Comparison of ENCODE assay signal across 8 cellular contexts in the genomic region with DNA sequence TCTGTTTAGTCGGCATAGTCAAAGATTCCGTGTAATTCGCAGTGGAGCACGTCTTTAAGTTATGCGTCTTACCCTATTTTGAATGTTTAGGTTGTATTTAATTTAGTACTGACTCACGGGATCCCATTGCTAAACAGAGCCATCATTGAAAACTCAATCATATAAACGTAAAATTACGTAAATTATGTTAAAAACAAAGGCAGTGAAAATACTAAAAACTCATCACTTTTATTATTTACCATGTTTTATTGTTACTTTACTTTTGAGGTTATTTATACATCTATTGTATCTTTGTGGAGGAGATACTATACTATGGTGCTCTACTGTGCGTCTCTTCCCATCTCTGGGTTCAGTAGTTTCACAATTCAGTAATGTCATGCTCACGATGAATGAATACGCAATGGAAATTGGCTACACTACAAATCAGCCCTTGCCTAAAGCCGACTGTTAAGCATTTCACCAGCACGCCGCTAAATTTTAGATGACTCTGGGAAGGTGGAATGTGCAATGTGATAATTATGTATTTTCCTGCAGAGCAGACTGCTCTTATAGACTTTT. TPM values are rescaled to one million over a fixed set of nuclear protein-coding genes. Genes with fewer than 3 reads are reported as not detected.
A peak's percentile ranks its signal among the peaks of the same experiment; 100 is the strongest.
DNase-seq lines count a peak whose midpoint lies in the region; ATAC-seq and TF ChIP-seq lines count a peak whose summit lies in the region.

No MANE protein-coding gene starts in this region.

- peaks cover 22 to 58% (median 39%) of the 10 kb centered on the region in 11 experiments; a peak in 21 of 22 replicates for H3K27me3 ChIP-seq in BLaER1 treated with 17β-estradiol and CSF1 and Interleukin-3, amounts not matched to agents 10 nM and 100 nM
- H3K27me3 ChIP-seq in lower lobe of right lung (ENCODE audit: low read depth) (no peaks in the 10 kb centered on the region), thymus (ENCODE audit: control insufficient read depth, insufficient read depth) (no peaks in the 10 kb centered on the region)

- 7% methylated on average over 14 of the region's 14 CpGs for WGBS in thymus

- DNase-seq in HCEC 1CT (peak; percentile 65), RPMI7951 (ENCODE audit: low read depth) (peak; percentile 44), coronary artery (ENCODE audit: low spot score) (no peak), lower lobe of right lung (no peak)

- H4K20me1 ChIP-seq in BLaER1 treated with 17β-estradiol and CSF1 and Interleukin-3, amounts not matched to agents 10 nM and 100 nM = peaks cover 0 to 10% (median 0%) of the 10 kb centered on the region in 11 experiments; a peak in 4 of 22 replicates

- H3K9ac ChIP-seq in BLaER1 treated with 17β-estradiol and CSF1 and Interleukin-3, amounts not matched to agents 10 nM and 100 nM = peak overlapping the region; percentile 88 to 95 (median 93)

- peaks cover 0 to 21% (median 13%) of the 10 kb centered on the region in 10 experiments; a peak in 16 of 20 replicates for H3K4me1 ChIP-seq in BLaER1 treated with 17β-estradiol and CSF1 and Interleukin-3, amounts not matched to agents 10 nM and 100 nM
- H3K4me1 ChIP-seq in lower lobe of right lung = peaks cover 8% of the 10 kb centered on the region
- no peaks in the 10 kb centered on the region for H3K4me1 ChIP-seq in thymus (ENCODE audit: control insufficient read depth, insufficient read depth, low read length)

- ATAC-seq in lower lobe of right lung (peak; percentile 25 to 46), HG03565 (IDR thresholded peaks at IDR 0.05; ENCODE audit: unreplicated experiment) (no peak), GM18867 (IDR thresholded peaks at IDR 0.05; ENCODE audit: unreplicated experiment) (no peak)

- TF ChIP-seq CTCF in coronary artery (IDR thresholded peaks at IDR 0.05) = no peak
- no peak for TF ChIP-seq CTCF in lower lobe of right lung (IDR thresholded peaks at IDR 0.05)

- H3K36me3 ChIP-seq in BLaER1 treated with 17β-estradiol and CSF1 and Interleukin-3, amounts not matched to agents 10 nM and 100 nM = no peaks in the 10 kb centered on the region
- H3K36me3 ChIP-seq in lower lobe of right lung = no peaks in the 10 kb centered on the region
- H3K36me3 ChIP-seq in thymus (ENCODE audit: control insufficient read depth, insufficient read depth) = no peaks in the 10 kb centered on the region

- intact Hi-C loops in lower lobe of right lung (cut with DNase I) = no loop called here

- H3K9me3 ChIP-seq in BLaER1 treated with 17β-estradiol and CSF1 and Interleukin-3, amounts not matched to agents 10 nM and 100 nM (replicated peaks in 1 of 11) = peaks cover 0 to 11% (median 0%) of the 10 kb centered on the region in 11 experiments; a peak in 6 of 22 replicates
- H3K9me3 ChIP-seq in lower lobe of right lung (no peaks in the 10 kb centered on the region), thymus (ENCODE audit: control insufficient read depth) (no peaks in the 10 kb centered on the region)

- peak overlapping the region; percentile 88 to 97 (median 95) for H3K27ac ChIP-seq in BLaER1 treated with 17β-estradiol and CSF1 and Interleukin-3, amounts not matched to agents 10 nM and 100 nM
- H3K27ac ChIP-seq in coronary artery (peak overlapping the region; percentile 80 to 95), lower lobe of right lung (peak overlapping the region; percentile 98), thymus (ENCODE audit: low read depth) (peak overlapping the region; percentile 93)

- peak overlapping the region; percentile 57 to 83 (median 68) for H3K4me2 ChIP-seq in BLaER1 treated with 17β-estradiol and CSF1 and Interleukin-3, amounts not matched to agents 10 nM and 100 nM

- peak overlapping the region; percentile 58 to 75 (median 64) for H3K4me3 ChIP-seq in BLaER1 treated with 17β-estradiol and CSF1 and Interleukin-3, amounts not matched to agents 10 nM and 100 nM
- H3K4me3 ChIP-seq in coronary artery = peak overlapping the region; percentile 74
- peak overlapping the region; percentile 61 for H3K4me3 ChIP-seq in lower lobe of right lung
- peak overlapping the region; percentile 61 for H3K4me3 ChIP-seq in thymus (ENCODE audit: low read length)

RNA-seq across cellular contexts. Expression of a gene that starts 0.9 kb away (rescaled TPM):
- total RNA-seq in RPMI7951 (2014; rRNA removed; shearing (Covaris generic)) = 57.1 and 71.6 TPM in 2 replicates
- total RNA-seq in lower lobe of right lung = 79.7 TPM
- 107 TPM for polyA plus RNA-seq in thymus

RNA-seq across cellular contexts. Expression of a gene that starts 5.1 kb away (rescaled TPM):
- total RNA-seq in RPMI7951 (2014; rRNA removed; shearing (Covaris generic)) = 0.98 and 1.9 TPM in 2 replicates
- total RNA-seq in lower lobe of right lung = 37.5 TPM
- polyA plus RNA-seq in thymus = 10.7 TPM

RNA-seq across cellular contexts. Expression of a gene that starts 43.3 kb away (rescaled TPM):
- total RNA-seq in RPMI7951 (2014; rRNA removed; shearing (Covaris generic)) = 22.7 and 23.6 TPM in 2 replicates
- total RNA-seq in lower lobe of right lung = 6.9 TPM
- 26.3 TPM for polyA plus RNA-seq in thymus

RNA-seq across cellular contexts. Expression of a gene that starts 43.3 kb away (rescaled TPM):
- 2.3 TPM in 2 replicates for total RNA-seq in RPMI7951 (2014; rRNA removed; shearing (Covaris generic))
- total RNA-seq in lower lobe of right lung = 13.2 TPM
- 50.8 TPM for polyA plus RNA-seq in thymus

RNA-seq across cellular contexts. Expression of a gene that starts 43.7 kb away (rescaled TPM):
- 9.3 and 12.9 TPM in 2 replicates for total RNA-seq in RPMI7951 (2014; rRNA removed; shearing (Covaris generic))
- 17.3 TPM for total RNA-seq in lower lobe of right lung
- 13.5 TPM for polyA plus RNA-seq in thymus

Comparison
In these comparisons a context has a peak if more than half of its experiments do, and no peak if none do; other contexts are left out.
1. DNase-seq: peak in HCEC 1CT (single experiment) and RPMI7951 (single experiment); none in coronary artery (single experiment) and lower lobe of right lung (single experiment).
2. ATAC-seq: peak in lower lobe of right lung (2 of 2); none in HG03565 (single experiment) and GM18867 (single experiment).
3. RNA of a gene that starts 5.1 kb away (total RNA-seq): 37.5 TPM in lower lobe of right lung (single experiment); 0.98 to 1.9 TPM in RPMI7951; every median in the first group is over 10 times any median in the second.
4. Peak in every context shown above with its lines, with median percentiles within 50 percentile points of each other: H3K27ac ChIP-seq and H3K4me3 ChIP-seq.